ENCODE assay signal across 8 cellular contexts in the genomic region with DNA sequence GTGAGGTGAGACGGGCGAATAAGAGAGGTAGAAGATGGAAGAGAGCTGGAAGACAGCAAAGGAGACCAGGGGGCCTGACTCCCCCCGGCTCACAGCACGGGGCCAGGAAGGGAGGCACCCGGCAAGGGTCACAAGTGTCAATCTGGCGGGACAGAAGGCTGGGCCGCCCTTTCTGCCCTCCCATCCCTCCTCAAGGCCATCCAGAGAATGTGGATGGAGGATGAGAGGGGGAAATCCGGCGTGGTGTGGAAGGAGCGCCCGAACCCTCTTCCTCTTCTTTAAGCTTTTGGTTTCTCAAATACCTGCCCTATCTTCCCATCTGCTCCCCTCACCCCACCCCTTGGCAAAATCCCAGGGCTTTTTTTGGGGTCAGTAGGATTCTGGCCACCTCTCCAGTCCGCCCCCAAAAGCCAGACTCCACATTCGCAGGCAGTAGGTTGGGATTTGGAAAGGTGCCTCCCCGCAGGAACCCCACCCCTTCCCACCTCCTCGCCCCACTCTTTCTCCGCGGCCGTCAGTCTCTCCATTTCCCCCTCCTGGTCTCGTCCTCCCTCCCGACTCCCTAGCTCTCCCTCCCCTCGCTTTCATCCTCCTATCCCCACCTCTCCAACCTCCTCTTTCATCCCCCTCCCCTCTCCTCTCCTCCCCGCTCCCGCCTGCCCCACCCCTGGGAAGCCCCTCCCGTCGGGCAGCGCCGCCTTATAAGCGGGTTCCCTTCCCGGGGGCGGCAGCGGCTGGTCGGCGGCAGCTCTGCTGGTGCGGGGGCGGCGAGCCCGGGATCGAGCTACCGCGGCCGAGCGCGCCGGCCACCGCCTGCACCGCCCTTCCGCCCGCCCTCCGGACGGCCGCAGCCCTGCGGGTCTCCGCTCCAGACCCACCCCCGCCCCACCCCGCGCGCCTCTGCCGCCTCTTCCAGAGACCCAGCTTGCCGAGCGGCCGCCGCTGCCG. TPM values are rescaled to one million over a fixed set of nuclear protein-coding genes. Genes with fewer than 3 reads are reported as not detected.
DNase-seq lines count a peak whose midpoint lies in the region; ATAC-seq and TF ChIP-seq lines count a peak whose summit lies in the region.

A gene with protein sequence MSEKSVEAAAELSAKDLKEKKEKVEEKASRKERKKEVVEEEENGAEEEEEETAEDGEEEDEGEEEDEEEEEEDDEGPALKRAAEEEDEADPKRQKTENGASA (plus strand): TSS at position 730 of the 948 bp plus-strand sequence. CDS start 343 bp downstream, outside the sequence.

- peak within 1 kb of the TSS in 1 of 2 donors; percentile 52 for H3K4me3 ChIP-seq in CD4-positive, alpha-beta memory T cell (ENCODE audit: low read length in 2 of 2)
- peak within 1 kb of the TSS; percentile 83 for H3K4me3 ChIP-seq in HUES48 (ENCODE audit: low read depth, low read length)
- H3K4me3 ChIP-seq in PC-3 (ENCODE audit: low read length), result peak within 1 kb of the TSS; percentile 89
- peak within 1 kb of the TSS; percentile 75 to 99 (median 77) for H3K4me3 ChIP-seq in breast epithelium
- peak within 1 kb of the TSS; percentile 85 for H3K4me3 ChIP-seq in iPS-18c (ENCODE audit: insufficient read depth, low read depth, low read length)
- H3K4me3 ChIP-seq in sigmoid colon, result peak within 1 kb of the TSS; percentile 61 to 94 (median 91)

- peaks cover 16 to 29% of the 10 kb centered on the region in 2 donors for H3K27me3 Mint-ChIP-seq in CD4-positive, alpha-beta memory T cell

- H3K27me3 ChIP-seq in CD4-positive, alpha-beta memory T cell (ENCODE audit: insufficient read depth, low read length), result peaks cover 15% of the 10 kb centered on the region
- H3K27me3 ChIP-seq in HUES48 (ENCODE audit: control insufficient read depth, insufficient read depth, low read length), result peaks cover 3% of the 10 kb centered on the region; the same call in 1 of the 2 replicates
- no peaks in the 10 kb centered on the region for H3K27me3 ChIP-seq in PC-3 (ENCODE audit: low read length)
- H3K27me3 ChIP-seq in breast epithelium, result no peaks in the 10 kb centered on the region
- H3K27me3 ChIP-seq in sigmoid colon, result no peaks in the 10 kb centered on the region

- H3K9ac ChIP-seq in HUES48 (ENCODE audit: low read depth, low read length), result peak within 1 kb of the TSS; percentile 52
- H3K9ac ChIP-seq in PC-3 (ENCODE audit: low read length), result peak within 1 kb of the TSS; percentile 79

- H3F3A ChIP-seq in PC-3 (ENCODE audit: low read length, unreplicated experiment), result no peaks in the 10 kb centered on the region

- peak within 1 kb of the TSS; percentile 85 to 90 (median 88) for H3K4me3 Mint-ChIP-seq in CD4-positive, alpha-beta memory T cell

- DNase-seq in CD4-positive, alpha-beta memory T cell, result no peak
- peak; percentile 78 for DNase-seq in PC-3
- DNase-seq in breast epithelium (ENCODE audit: low spot score in 2 of 2), result peak; percentile 84 to 90
- peak; percentile 97 for DNase-seq in sigmoid colon
- DNase-seq in OCI-M2 (lab: John Stamatoyannopoulos, UW; ENCODE audit: unreplicated experiment), result no peak

- no peaks in the 10 kb centered on the region for H3K9me3 ChIP-seq in CD4-positive, alpha-beta memory T cell (ENCODE audit: control insufficient read depth in 1 of 2, low read length in 2 of 2)
- H3K9me3 ChIP-seq in HUES48 (ENCODE audit: control insufficient read depth, insufficient read depth, low read length) (no peaks in the 10 kb centered on the region), PC-3 (ENCODE audit: low read length) (no peaks in the 10 kb centered on the region), breast epithelium (no peaks in the 10 kb centered on the region), iPS-18c (ENCODE audit: control insufficient read depth, insufficient read depth, low read length) (no peaks in the 10 kb centered on the region), sigmoid colon (no peaks in the 10 kb centered on the region)

- WGBS in sigmoid colon, 2 donors, result 2 to 3% methylated on average over 63 of the region's 63 CpGs

- ATAC-seq in GM19035 (IDR thresholded peaks at IDR 0.05; ENCODE audit: unreplicated experiment) (peak; percentile 13), PC-3 (peak; percentile 34)

- TF ChIP-seq POLR2A in breast epithelium (IDR thresholded peaks at IDR 0.05) (peak; percentile 49), sigmoid colon (IDR thresholded peaks at IDR 0.05) (peak in 1 of 2 donors; percentile 31)

- intact Hi-C loops in CD4-positive, alpha-beta memory T cell (cut with micrococcal nuclease), result loop anchor here (1.0 to 2.0 kb wide), 2 partner anchors 13 to 27 kb away; a partner anchor contains a TSS
- intact Hi-C loops in PC-3 (cut with micrococcal nuclease), result loop anchor here (2.0 kb wide), 1 partner anchor 13 kb away; a partner anchor contains a TSS
- intact Hi-C loops in breast epithelium (cut with DNase I; ENCODE audit: low total_unique reads), result no loop called here
- intact Hi-C loops in sigmoid colon (cut with DNase I), result loop anchor here (5.0 kb wide), 2 partner anchors 61 to 154 kb away; a partner anchor contains a TSS

- no peaks in the 10 kb centered on the region; the same call in 1 of the 2 replicates for H4K20me1 ChIP-seq in PC-3 (ENCODE audit: low read length)

- CTCF ChIA-PET in CD4-positive, alpha-beta memory T cell (lab: Charles Lee; ENCODE audit: partially characterized antibody), result interaction anchor here (0.6 to 23.3 kb wide), 28 partner anchors 8 to 295 kb away, joined by 3 to 343 read pairs (median 5); a partner anchor contains a TSS
- CTCF ChIA-PET in PC-3 (lab: Charles Lee), result interaction anchor here (0.5 to 2.0 kb wide), 3 partner anchors 12 to 23 kb away, joined by 3 to 24 read pairs (median 5); a partner anchor contains a TSS

- H3K4me2 ChIP-seq in PC-3 (ENCODE audit: low read length), result peak within 1 kb of the TSS; percentile 96

- TF ChIP-seq EP300 in sigmoid colon (IDR thresholded peaks at IDR 0.05), result no peak

- BruUV-seq in PC-3 (replicated peaks; lab: Mats Ljungman, UMichigan), result TSS peak; percentile 35

- peak within 1 kb of the TSS; percentile 75 for H2AFZ ChIP-seq in PC-3 (ENCODE audit: low read length)

- H3K36me3 Mint-ChIP-seq in CD4-positive, alpha-beta memory T cell, result peaks cover 0 to 1% of the 10 kb centered on the region in 2 donors

- H3K4me1 ChIP-seq in CD4-positive, alpha-beta memory T cell (ENCODE audit: insufficient read depth, low read length), result peaks cover 28% of the 10 kb centered on the region
- H3K4me1 ChIP-seq in HUES48 (ENCODE audit: control insufficient read depth, insufficient read depth, low read length) (peaks cover 35% of the 10 kb centered on the region), PC-3 (ENCODE audit: insufficient read depth, low read length) (peaks cover 36% of the 10 kb centered on the region), breast epithelium (peaks cover 11 to 16% of the 10 kb centered on the region in 2 donors), sigmoid colon (peaks cover 0 to 65% (median 61%) of the 10 kb centered on the region in 4 donors)

- peaks cover 0 to 2% (median 0%) of the 10 kb centered on the region in 8 donors for H3K9me3 Mint-ChIP-seq in CD4-positive, alpha-beta memory T cell

- H3K27ac Mint-ChIP-seq in CD4-positive, alpha-beta memory T cell, result peak within 1 kb of the TSS; percentile 7 to 86 (median 82)

- no peaks in the 10 kb centered on the region for H3K9me2 ChIP-seq in PC-3 (replicated peaks; ENCODE audit: low read length)

- TF ChIP-seq CTCF in PC-3 (conservative IDR thresholded peaks at IDR 0.05; ENCODE audit: low read depth, low read length) (no peak), breast epithelium (IDR thresholded peaks at IDR 0.05) (no peak), sigmoid colon (IDR thresholded peaks at IDR 0.05) (no peak)

- POLR2A ChIA-PET in CD4-positive, alpha-beta memory T cell (lab: Charles Lee; ENCODE audit: partially characterized antibody), result interaction anchor here (0.9 to 4.1 kb wide), 16 partner anchors 8 to 198 kb away, joined by 3 to 44 read pairs (median 6); a partner anchor contains a TSS
- POLR2A ChIA-PET in PC-3 (lab: Charles Lee; ENCODE audit: unreplicated experiment), result interaction anchor here (0.6 to 1.5 kb wide), 4 partner anchors 13 to 86 kb away, joined by 4 to 14 read pairs (median 7); a partner anchor contains a TSS

- H3K27ac ChIP-seq in CD4-positive, alpha-beta memory T cell (ENCODE audit: low read depth, low read length), result no peak within 1 kb of the TSS
- H3K27ac ChIP-seq in HUES48 (ENCODE audit: low read depth, low read length) (peak within 1 kb of the TSS; percentile 82), PC-3 (ENCODE audit: low read length) (peak within 1 kb of the TSS; percentile 9), breast epithelium (peak within 1 kb of the TSS; percentile 95 to 100), sigmoid colon (peak within 1 kb of the TSS; percentile 93 to 99 (median 96))

- H3K4me1 Mint-ChIP-seq in CD4-positive, alpha-beta memory T cell, result peaks cover 16 to 43% (median 29%) of the 10 kb centered on the region in 4 donors

- H3K79me2 ChIP-seq in PC-3 (ENCODE audit: low read length), result peaks cover 27% of the 10 kb centered on the region

- no peaks in the 10 kb centered on the region for H3K36me3 ChIP-seq in CD4-positive, alpha-beta memory T cell (ENCODE audit: insufficient read depth, low read length)
- H3K36me3 ChIP-seq in HUES48 (ENCODE audit: control insufficient read depth, insufficient read depth, low read length), result peaks cover 10% of the 10 kb centered on the region
- H3K36me3 ChIP-seq in PC-3 (ENCODE audit: low read depth, low read length), result no peaks in the 10 kb centered on the region
- no peaks in the 10 kb centered on the region for H3K36me3 ChIP-seq in breast epithelium
- peaks cover 0 to 16% (median 6%) of the 10 kb centered on the region in 4 donors for H3K36me3 ChIP-seq in sigmoid colon

RNA-seq across cellular contexts. Expression of the gene that starts here (rescaled TPM):
- 1 to 10 TPM; 2.0 to 2.9 TPM for total RNA-seq in CD4-positive, alpha-beta memory T cell
- 1 to 10 TPM; 1.3 to 3.6 TPM for polyA plus RNA-seq in CD4-positive, alpha-beta memory T cell
- total RNA-seq in PC-3 (2014; rRNA removed) (46.4 and 84.7 TPM in 2 replicates), breast epithelium (100 to 1,000 TPM in 1 of 3 donors, 10 to 100 TPM in 2; 70.9 to 101 (median 85.8) TPM), sigmoid colon (100 to 1,000 TPM; 196 to 392 (median 255) TPM)
- polyA plus RNA-seq in sigmoid colon, result 100 to 1,000 TPM in 2 of 3 donors, 10 to 100 TPM in 1; 93.2 to 198 (median 174) TPM

Comparison
In these comparisons a context has a peak if more than half of its experiments do, and no peak if none do; other contexts are left out.
1. RNA of the gene that starts here (total RNA-seq): 196 to 392 TPM in sigmoid colon, 70.9 to 101 TPM in breast epithelium and 46.4 to 84.7 TPM in PC-3; 2.0 to 2.9 TPM in CD4-positive, alpha-beta memory T cell; every median in the first group is over 10 times any median in the second.
2. RNA of the gene that starts here (polyA plus RNA-seq): 93.2 to 198 TPM in sigmoid colon; 1.3 to 3.6 TPM in CD4-positive, alpha-beta memory T cell; every median in the first group is over 10 times any median in the second.
3. DNase-seq: peak in PC-3 (single experiment), breast epithelium (2 of 2) and sigmoid colon (single experiment); none in CD4-positive, alpha-beta memory T cell (0 of 5) and OCI-M2 (single experiment).